1 cellular context compared by ENCODE assay signal in the genomic region with DNA sequence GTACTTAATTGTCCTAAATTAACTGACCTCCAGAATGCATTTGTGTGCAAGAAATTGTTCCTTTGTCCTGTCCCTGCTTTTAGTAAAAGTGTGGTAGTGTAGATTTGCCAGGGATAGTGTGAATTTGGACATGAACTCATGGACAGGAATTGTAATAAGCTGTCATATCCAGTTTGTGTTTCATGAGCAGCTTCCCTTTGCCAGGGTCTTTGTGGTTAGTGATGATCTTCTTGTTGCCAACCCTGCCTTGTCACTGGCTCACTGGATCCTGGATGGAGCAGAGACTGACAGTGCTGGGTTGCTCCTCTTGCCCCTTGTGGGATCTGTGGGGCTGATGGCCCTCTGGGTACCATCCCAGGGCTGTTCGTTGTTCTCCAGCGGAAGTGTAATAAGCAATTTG.
TF ChIP-seq lines count a peak whose summit lies in the region.

No MANE protein-coding gene starts in this region.

TF ChIP-seq in IMR-90, 13 proteins besides CTCF, POLR2A, EP300 and RAD21 (continued from another document):
- TF ChIP-seq CEBPB (IDR thresholded peaks at IDR 0.05; ENCODE audit: low read depth, low read length) (no peak), NFE2L2 (IDR thresholded peaks at IDR 0.05; ENCODE audit: low read depth, low read length) (no peak)
